9 cellular contexts compared by ENCODE assay signal in the genomic region with DNA sequence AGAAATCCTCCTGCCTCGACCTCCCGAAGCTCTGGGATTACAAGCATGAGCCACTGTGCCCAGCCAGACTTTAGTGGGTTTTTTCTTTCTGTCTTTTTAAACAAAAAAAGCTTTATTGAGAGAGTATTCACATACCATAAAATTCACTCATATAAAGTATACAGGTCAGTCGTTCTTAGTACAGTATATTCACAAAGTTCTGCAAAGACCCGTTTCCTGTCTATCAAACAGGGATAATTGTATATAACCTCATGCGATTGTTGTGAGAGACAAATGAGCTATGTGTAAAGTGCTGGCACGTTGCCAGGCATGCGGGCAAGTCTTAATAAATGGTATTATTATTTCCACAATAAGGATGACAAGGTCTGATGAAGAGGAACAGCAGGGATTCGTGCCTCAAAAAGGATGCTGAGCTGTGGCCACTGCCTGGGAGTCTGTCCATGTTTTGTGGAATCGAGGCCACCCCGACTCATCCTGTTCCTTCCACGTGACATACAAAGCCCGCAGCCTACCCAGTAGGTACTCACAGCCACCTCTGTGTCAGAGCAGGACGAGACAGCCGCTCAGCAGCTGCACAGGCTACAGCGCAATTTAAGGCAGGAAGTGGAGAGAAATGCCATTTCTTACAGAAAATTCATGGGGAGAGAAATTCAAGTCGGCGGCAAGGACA. TPM values are rescaled to one million over a fixed set of nuclear protein-coding genes. Genes with fewer than 3 reads are reported as not detected.
DNase-seq lines count a peak whose midpoint lies in the region; ATAC-seq lines count a peak whose summit lies in the region.
"Had no signal": no experiment of that assay in that cellular context is flagged by ENCODE, and none has a peak within 500 bp of the region (broad histone marks: within the 10 kb centered on the region; RNA-seq: fewer than 3 reads in every experiment).

No MANE protein-coding gene starts in this region.

- no peaks in the 10 kb centered on the region for H3K27me3 ChIP-seq in SJCRH30

- H3K27ac ChIP-seq in SJCRH30 = peak overlapping the region; percentile 51
- H3K27ac ChIP-seq: 22Rv1 had no signal

- no peaks in the 10 kb centered on the region for H3K9me3 ChIP-seq in SJCRH30 (replicated peaks)

- ATAC-seq in activated naive CD8-positive, alpha-beta T cell treated with anti-CD3 and anti-CD28 coated beads, Interleukin-2, amount 10 ng/mL, durations not matched to agents 7 days and 5 days (ENCODE audit: low read depth) = peak; percentile 99
- ATAC-seq in HG02571 (IDR thresholded peaks at IDR 0.05; ENCODE audit: unreplicated experiment) (no peak), HG02870 (IDR thresholded peaks at IDR 0.05; ENCODE audit: unreplicated experiment) (no peak)

- H3K4me3 Mint-ChIP-seq in activated naive CD8-positive, alpha-beta T cell treated with anti-CD3 and anti-CD28 coated beads, Interleukin-2, amount 10 ng/mL, durations not matched to agents 7 days and 5 days = peak overlapping the region; percentile 29

- POLR2A ChIA-PET in activated naive CD8-positive, alpha-beta T cell treated with anti-CD3 and anti-CD28 coated beads, Interleukin-2, amount 10 ng/mL, durations not matched to agents 7 days and 5 days (lab: Charles Lee) = interaction anchor here (0.6 kb wide), 1 partner anchor 16 kb away, joined by 3 read pairs; no protein-coding TSS in a partner anchor

- no peaks in the 10 kb centered on the region for H3K9me3 Mint-ChIP-seq in activated naive CD8-positive, alpha-beta T cell treated with anti-CD3 and anti-CD28 coated beads, Interleukin-2, amount 10 ng/mL, durations not matched to agents 7 days and 5 days

- H3K4me3 ChIP-seq in SJCRH30 = peak overlapping the region; percentile 44

- peaks cover 27% of the 10 kb centered on the region for H3K4me1 ChIP-seq in SJCRH30

- H3K27me3 Mint-ChIP-seq in activated naive CD8-positive, alpha-beta T cell treated with anti-CD3 and anti-CD28 coated beads, Interleukin-2, amount 10 ng/mL, durations not matched to agents 7 days and 5 days = peaks cover 4% of the 10 kb centered on the region

- peaks cover 5% of the 10 kb centered on the region for H3K4me1 Mint-ChIP-seq in activated naive CD8-positive, alpha-beta T cell treated with anti-CD3 and anti-CD28 coated beads, Interleukin-2, amount 10 ng/mL, durations not matched to agents 7 days and 5 days

- no peaks in the 10 kb centered on the region for H3K36me3 Mint-ChIP-seq in activated naive CD8-positive, alpha-beta T cell treated with anti-CD3 and anti-CD28 coated beads, Interleukin-2, amount 10 ng/mL, durations not matched to agents 7 days and 5 days

- H3K27ac Mint-ChIP-seq in activated naive CD8-positive, alpha-beta T cell treated with anti-CD3 and anti-CD28 coated beads, Interleukin-2, amount 10 ng/mL, durations not matched to agents 7 days and 5 days = no peak overlapping the region

- no peaks in the 10 kb centered on the region for H3K36me3 ChIP-seq in SJCRH30

- peak; percentile 23 for DNase-seq in DMS 273 (lab: John Stamatoyannopoulos, UW; ENCODE audit: unreplicated experiment)
- no peak for DNase-seq in DMS 273 treated with DMSO at 0.1 percent for 48 hours (lab: John Stamatoyannopoulos, UW)
- peak; percentile 96 for DNase-seq in SJCRH30
- DNase-seq in activated naive CD8-positive, alpha-beta T cell treated with anti-CD3 and anti-CD28 coated beads, Interleukin-2, amount 10 ng/mL, durations not matched to agents 7 days and 5 days = peak; percentile 40
- DNase-seq in stimulated activated CD4-positive, alpha-beta T cell treated with anti-CD3 and anti-CD28 coated beads, Interleukin-2, amount 100 ng/mL, for 4 hours (ENCODE audit: low read depth) = peak; percentile 24
- DNase-seq in putamen (ENCODE audit: low spot score) = no peak

RNA-seq across cellular contexts. Expression of a gene that starts 51.7 kb away (rescaled TPM):
- total RNA-seq in SJCRH30 (2014; rRNA removed; shearing (Covaris generic)) = not detected in 2 replicates
- 1 to 10 TPM; 1.3 to 2.1 TPM for total RNA-seq in activated naive CD8-positive, alpha-beta T cell treated with anti-CD3 and anti-CD28 coated beads, Interleukin-2, amount 10 ng/mL, durations not matched to agents 7 days and 5 days

RNA-seq across cellular contexts. Expression of a gene that starts 57.5 kb away (rescaled TPM):
- total RNA-seq in SJCRH30 (2014; rRNA removed; shearing (Covaris generic)) = 11.8 and 14.0 TPM in 2 replicates
- total RNA-seq in activated naive CD8-positive, alpha-beta T cell treated with anti-CD3 and anti-CD28 coated beads, Interleukin-2, amount 10 ng/mL, durations not matched to agents 7 days and 5 days = 10 to 100 TPM; 32.5 to 33.6 TPM

Comparison
In these comparisons a context has a peak if more than half of its experiments do, and no peak if none do; other contexts are left out.
1. DNase-seq: peak in DMS 273 (single experiment), SJCRH30 (2 of 2), activated naive CD8-positive, alpha-beta T cell treated with anti-CD3 and anti-CD28 coated beads, Interleukin-2, amount 10 ng/mL, durations not matched to agents 7 days and 5 days (single experiment) and stimulated activated CD4-positive, alpha-beta T cell treated with anti-CD3 and anti-CD28 coated beads, Interleukin-2, amount 100 ng/mL, for 4 hours (single experiment); none in DMS 273 treated with DMSO at 0.1 percent for 48 hours (single experiment) and putamen (single experiment).